ENCODE assay signal across 22 cellular contexts in genomic region chr2:41779873-41780272, GRCh38.
DNase-seq lines count a peak whose midpoint lies in the region; ATAC-seq, FAIRE-seq and TF ChIP-seq lines count a peak whose summit lies in the region.
"Had no signal": no experiment of that assay in that cellular context is flagged by ENCODE, and none has a peak within 500 bp of the region (broad histone marks: within the 10 kb centered on the region; RNA-seq: fewer than 3 reads in every experiment).

No MANE protein-coding gene starts in this region.

- H4K8ac ChIP-seq in mesenchymal stem cell (ENCODE audit: low read length) = no peak overlapping the region

- peaks cover 5% of the 10 kb centered on the region for H3K9me3 ChIP-seq in mesenchymal stem cell (ENCODE audit: control insufficient read depth, low read length)

- no peak overlapping the region for H2BK12ac ChIP-seq in mesenchymal stem cell (ENCODE audit: low read length in 2 of 2)

- no peaks in the 10 kb centered on the region for H4K20me1 ChIP-seq in GM23338 (replicated peaks; ENCODE audit: insufficient read depth)

- H3K36me3 ChIP-seq in GM23338 (ENCODE audit: insufficient read depth) (no peaks in the 10 kb centered on the region), mesenchymal stem cell (ENCODE audit: control insufficient read depth in 1 of 2, insufficient read depth in 2 of 2, low read depth in 1 of 2, low read length in 2 of 2) (no peaks in the 10 kb centered on the region)

- no peak overlapping the region for H3K18ac ChIP-seq in mesenchymal stem cell (ENCODE audit: low read depth in 1 of 2, low read length in 2 of 2)

- no peak overlapping the region for H3K27ac ChIP-seq in GM23338 (ENCODE audit: low read depth)
- no peak overlapping the region for H3K27ac ChIP-seq in mesenchymal stem cell (ENCODE audit: low read length, poor library complexity, severe bottlenecking)
- H3K27ac ChIP-seq: GM23248, HL-60 had no signal

- H3K4me3 ChIP-seq in GM23338 (no peak overlapping the region), mesenchymal stem cell (ENCODE audit: insufficient read depth in 1 of 2, low read depth in 1 of 2, low read length in 2 of 2) (no peak overlapping the region)
- H3K4me3 ChIP-seq: GM23248 had no signal

- H3K79me1 ChIP-seq in mesenchymal stem cell (replicated peaks; ENCODE audit: low read length, poor library complexity, severe bottlenecking) = no peaks in the 10 kb centered on the region

- H3K23ac ChIP-seq in mesenchymal stem cell (ENCODE audit: low read length in 2 of 2) = no peak overlapping the region

- H3K4me1 ChIP-seq in GM23338 (ENCODE audit: insufficient read depth) = peaks cover 17% of the 10 kb centered on the region
- H3K4me1 ChIP-seq in mesenchymal stem cell (ENCODE audit: control insufficient read depth, insufficient read depth, low read depth, low read length) = no peaks in the 10 kb centered on the region

- no peaks in the 10 kb centered on the region for H3F3A ChIP-seq in GM23338 (replicated peaks; ENCODE audit: low read depth)

- H2BK120ac ChIP-seq in mesenchymal stem cell (ENCODE audit: low read depth, low read length) = no peak overlapping the region

- H3K9me3 Mint-ChIP-seq in GM23338 = peaks cover 7% of the 10 kb centered on the region
- H3K9me3 Mint-ChIP-seq: CD4-positive, alpha-beta memory T cell had no signal

- TF ChIP-seq CTCF in GM23338 (conservative IDR thresholded peaks at IDR 0.05; ENCODE audit: low read depth in 2 of 2) = no peak
- no peak for TF ChIP-seq CTCF in GM13976 (IDR thresholded peaks at IDR 0.05; ENCODE audit: borderline replicate concordance, control extremely low read depth, extremely low read depth, insufficient read depth, missing control alignments)

- peak; percentile 96 for FAIRE-seq in TTC549 (lab: Jason Lieb, UNC)
- FAIRE-seq: D721Med, G401.6, GM12892 had no signal

- no peak overlapping the region for H2BK15ac ChIP-seq in mesenchymal stem cell (ENCODE audit: low read depth, poor library complexity, severe bottlenecking)

- no peak overlapping the region for H3K27ac Mint-ChIP-seq in GM23338
- H3K27ac Mint-ChIP-seq: CD4-positive, alpha-beta memory T cell; T-helper 1 cell treated with Interleukin-12 subunit alpha and Interleukin-12 subunit beta and Interleukin-4 antibody, amounts not matched to agents 30 μg/mL and 1 μg/mL, for 36 hours had no signal

- no peak overlapping the region for H3K4me3 Mint-ChIP-seq in GM23338
- H3K4me3 Mint-ChIP-seq: CD4-positive, alpha-beta memory T cell; T-helper 1 cell treated with Interleukin-12 subunit alpha and Interleukin-12 subunit beta and Interleukin-4 antibody, amounts not matched to agents 30 μg/mL and 1 μg/mL, for 36 hours had no signal

- DNase-seq in GM23338 (ENCODE audit: low spot score) (peak; percentile 26), NCI-H2227 treated with DMSO at 0.1 percent for 48 hours (lab: John Stamatoyannopoulos, UW) (peak; percentile 17), mesenchymal stem cell (no peak), GM13976 (ENCODE audit: low spot score) (no peak), CD1c-positive myeloid dendritic cell (ENCODE audit: extremely low spot score) (no peak), Right ventricle myocardium inferior (ENCODE audit: missing footprints) (no peak)
- DNase-seq in activated CD4-positive, alpha-beta T cell treated with anti-CD3 and anti-CD28 coated beads for 4 hours = no peak
- DNase-seq: ACHN; CD4-positive, alpha-beta memory T cell; DMS79 treated with DMSO at 0.1 percent for 48 hours; GM23248; NCI-H1436 treated with DMSO at 0.1 percent for 48 hours; NCI-H446; NK-92 treated with Interleukin-12 subunit alpha and Interleukin-12 subunit beta, amount 100 ng/mL, for 24 hours; Right ventricle myocardium superior had no signal

- H2BK5ac ChIP-seq in mesenchymal stem cell (ENCODE audit: low read depth, low read length, poor library complexity, severe bottlenecking) = no peak overlapping the region

- no peak overlapping the region for H4K91ac ChIP-seq in mesenchymal stem cell (ENCODE audit: low read length)

- intact Hi-C loops in Right ventricle myocardium inferior (cut with DNase I) = loop anchor here (5.0 kb wide), 1 partner anchor 373 kb away; no protein-coding TSS in a partner anchor

- no peak overlapping the region for H3K14ac ChIP-seq in mesenchymal stem cell (ENCODE audit: low read length in 2 of 2)

- peaks cover 20% of the 10 kb centered on the region for H3K9me2 ChIP-seq in GM23338 (ENCODE audit: insufficient read depth)

- H3K4me2 ChIP-seq in GM23338 (no peak overlapping the region; the same call in 1 of the 2 replicates), mesenchymal stem cell (ENCODE audit: low read length, poor library complexity, severe bottlenecking) (no peak overlapping the region)

- ATAC-seq in GM23338 (peak; percentile 32; the same call in 1 of the 3 replicates), Right ventricle myocardium inferior (no peak)
- ATAC-seq: SK-N-SH treated with all-trans-retinoic acid at 6 μM for 48 hours had no signal

- peak overlapping the region; percentile 29 for H3K9ac ChIP-seq in mesenchymal stem cell (ENCODE audit: low read length)
- H3K9ac ChIP-seq: GM23248 had no signal

- in situ Hi-C loops in GM13976 (cut with MboI; ENCODE audit: low sequenced_read_pairs, unreplicated experiment) = loop anchor here (25.0 kb wide), 2 partner anchors 93 to 368 kb away; no protein-coding TSS in a partner anchor

- peaks cover 3% of the 10 kb centered on the region; the same call in 1 of the 3 replicates for H3K36me3 Mint-ChIP-seq in GM23338 (ENCODE audit: low read depth)
- H3K36me3 Mint-ChIP-seq: CD4-positive, alpha-beta memory T cell had no signal

- WGBS in mesenchymal stem cell = 64% methylated on average over 3 of the region's 3 CpGs

- H3K79me2 ChIP-seq in GM23338 (replicated peaks; ENCODE audit: insufficient read depth) = no peaks in the 10 kb centered on the region

- no peaks in the 10 kb centered on the region for H3K27me3 Mint-ChIP-seq in GM23338 (ENCODE audit: insufficient read depth, low read depth, poor library complexity)

- H2AFZ ChIP-seq in GM23338 = peak overlapping the region; percentile 31
- H2AFZ ChIP-seq in mesenchymal stem cell (ENCODE audit: low read depth, low read length) = no peak overlapping the region
- H2AFZ ChIP-seq: GM23248 had no signal

- peaks cover 13% of the 10 kb centered on the region for H3K4me1 Mint-ChIP-seq in GM23338
- H3K4me1 Mint-ChIP-seq: CD4-positive, alpha-beta memory T cell had no signal

- no peak overlapping the region for H3K4ac ChIP-seq in mesenchymal stem cell (ENCODE audit: low read depth in 1 of 2, low read length in 2 of 2)

- H3K27me3 ChIP-seq in GM23338 (ENCODE audit: insufficient read depth) (no peaks in the 10 kb centered on the region), mesenchymal stem cell (ENCODE audit: control insufficient read depth in 1 of 2, insufficient read depth in 1 of 2, low read length in 2 of 2) (peaks cover 3 to 12% of the 10 kb centered on the region in 2 experiments)

- H2AK5ac ChIP-seq in mesenchymal stem cell (ENCODE audit: low read length, severe bottlenecking) = no peak overlapping the region

TF ChIP-seq in GM23338, 12 proteins besides CTCF, POLR2A, EP300 and RAD21 (continues in another document):
- TF ChIP-seq EZH2phosphoT487 (IDR thresholded peaks at IDR 0.05; ENCODE audit: unreplicated experiment) = no peak

Comparison
In these comparisons a context has a peak if more than half of its experiments do, and no peak if none do; other contexts are left out.
1. DNase-seq: peak in GM23338 (single experiment) and NCI-H2227 treated with DMSO at 0.1 percent for 48 hours (single experiment); none in mesenchymal stem cell (single experiment), GM13976 (single experiment), activated CD4-positive, alpha-beta T cell treated with anti-CD3 and anti-CD28 coated beads for 4 hours (0 of 2), CD1c-positive myeloid dendritic cell (single experiment) and Right ventricle myocardium inferior (single experiment).